Comparison of ENCODE assay signal across 16 cellular contexts in genomic region chr18:62846334-62846733, GRCh38.
"Had no signal": no experiment of that assay in that cellular context is flagged by ENCODE, and none has a peak within 500 bp of the region (broad histone marks: within the 10 kb centered on the region; RNA-seq: fewer than 3 reads in every experiment).

No MANE protein-coding gene starts in this region.

- ATAC-seq: gastroesophageal sphincter, psoas muscle, right lobe of liver, T-cell had no signal

- H3K4me3 ChIP-seq: cardiac muscle cell, colonic mucosa, gastroesophageal sphincter, left ventricle myocardium inferior, psoas muscle, right lobe of liver, SJSA1, thoracic aorta had no signal

- H3K4me1 ChIP-seq: colonic mucosa, psoas muscle, SJSA1 had no signal

- H3K9me3 Mint-ChIP-seq: activated T-cell treated with anti-CD3 and anti-CD28 coated beads, Interleukin-2, amount 50 U/mL, for 4 hours; stimulated activated naive CD8-positive, alpha-beta T cell treated with anti-CD3 and anti-CD28 coated beads, Interleukin-15, amount 100 ng/mL, for 72 hours; T-cell had no signal

- H3K27me3 ChIP-seq: cardiac muscle cell, colonic mucosa, gastroesophageal sphincter, right lobe of liver, SJSA1 had no signal

- H3K4me3 Mint-ChIP-seq: activated T-cell treated with anti-CD3 and anti-CD28 coated beads, Interleukin-2, amount 50 U/mL, for 4 hours had no signal

- H3K27ac ChIP-seq: colonic mucosa, epithelial cell of prostate, gastroesophageal sphincter, left ventricle myocardium inferior, psoas muscle, right lobe of liver, SJSA1, thoracic aorta had no signal

- H3K27me3 Mint-ChIP-seq: stimulated activated naive CD8-positive, alpha-beta T cell treated with anti-CD3 and anti-CD28 coated beads, Interleukin-15, amount 100 ng/mL, for 72 hours; T-cell had no signal

- DNase-seq: activated CD4-positive, CD25-positive, alpha-beta regulatory T cell treated with anti-CD3 and anti-CD28 coated beads, Interleukin-2, amount 50 U/mL, for 72 hours; activated naive CD4-positive, alpha-beta T cell treated with Interleukin-2 at 50 U/mL for 16 hours; activated T-cell treated with anti-CD3 and anti-CD28 coated beads, Interleukin-2, amount 50 U/mL, for 4 hours; colonic mucosa; effector CD8-positive, alpha-beta T cell; left ventricle myocardium inferior; mesenchymal stem cell; psoas muscle; right lobe of liver; stimulated activated naive CD8-positive, alpha-beta T cell treated with anti-CD3 and anti-CD28 coated beads, Interleukin-15, amount 100 ng/mL, for 72 hours; T-cell had no signal

- H3K36me3 Mint-ChIP-seq: T-cell had no signal
